19 cellular contexts compared by ENCODE assay signal in genomic region chr1:99963041-99963795, GRCh38. TPM values are rescaled to one million over a fixed set of nuclear protein-coding genes. Genes with fewer than 3 reads are reported as not detected.
A peak's percentile ranks its signal among the peaks of the same experiment; 100 is the strongest.
DNase-seq lines count a peak whose midpoint lies in the region; TF ChIP-seq lines count a peak whose summit lies in the region.
"Had no signal": no experiment of that assay in that cellular context is flagged by ENCODE, and none has a peak within 500 bp of the region (broad histone marks: within the 10 kb centered on the region; RNA-seq: fewer than 3 reads in every experiment).

No MANE protein-coding gene starts in this region.

- no peak for TF ChIP-seq CTCF in nephron progenitor cell (IDR thresholded peaks at IDR 0.05)
- TF ChIP-seq CTCF in tibial nerve (IDR thresholded peaks at IDR 0.05) = no peak

- H3K27me3 Mint-ChIP-seq in CD8-positive, alpha-beta memory T cell = no peaks in the 10 kb centered on the region
- H3K27me3 Mint-ChIP-seq in nephron progenitor cell (ENCODE audit: low read depth, poor library complexity) = peaks cover 4% of the 10 kb centered on the region
- H3K27me3 Mint-ChIP-seq: IgD-negative memory B cell had no signal

- no peaks in the 10 kb centered on the region for H3K9me3 Mint-ChIP-seq in CD8-positive, alpha-beta memory T cell
- H3K9me3 Mint-ChIP-seq in nephron progenitor cell = no peaks in the 10 kb centered on the region
- H3K9me3 Mint-ChIP-seq: H9; IgD-negative memory B cell; stimulated activated effector memory CD8-positive, alpha-beta T cell treated with anti-CD3 and anti-CD28 coated beads, Interleukin-12 subunit alpha, Interleukin-12 subunit beta, amount 100 ng/mL, for 72 hours; WTC11 had no signal

- no peaks in the 10 kb centered on the region for H3K27me3 ChIP-seq in CD8-positive, alpha-beta memory T cell (ENCODE audit: insufficient read depth, low read length, poor library complexity, severe bottlenecking)
- H3K27me3 ChIP-seq in tibial nerve = no peaks in the 10 kb centered on the region
- H3K27me3 ChIP-seq: sigmoid colon, uterus had no signal

- H3K27ac ChIP-seq in CD8-positive, alpha-beta memory T cell (ENCODE audit: low read depth, low read length) = no peak overlapping the region
- no peak overlapping the region for H3K27ac ChIP-seq in tibial nerve
- H3K27ac ChIP-seq: lower lobe of right lung, sigmoid colon, uterus had no signal

- H3K36me3 ChIP-seq in CD8-positive, alpha-beta memory T cell (ENCODE audit: insufficient read depth, low read length) = no peaks in the 10 kb centered on the region
- no peaks in the 10 kb centered on the region for H3K36me3 ChIP-seq in tibial nerve
- H3K36me3 ChIP-seq: lower lobe of right lung, sigmoid colon, uterus had no signal

- no peaks in the 10 kb centered on the region for H3K4me1 ChIP-seq in CD8-positive, alpha-beta memory T cell (ENCODE audit: insufficient read depth, low read length)
- no peaks in the 10 kb centered on the region for H3K4me1 ChIP-seq in tibial nerve
- H3K4me1 ChIP-seq: lower lobe of right lung, sigmoid colon, uterus had no signal

- CTCF ChIA-PET in CD8-positive, alpha-beta memory T cell (lab: Charles Lee) = no interaction called here

- POLR2A ChIA-PET in CD8-positive, alpha-beta memory T cell (lab: Charles Lee) = no interaction called here

- H3K36me3 Mint-ChIP-seq in CD8-positive, alpha-beta memory T cell = peaks cover 0 to 2% (median 0%) of the 10 kb centered on the region in 3 donors
- H3K36me3 Mint-ChIP-seq in nephron progenitor cell (ENCODE audit: low read depth) = no peaks in the 10 kb centered on the region
- H3K36me3 Mint-ChIP-seq: IgD-negative memory B cell; stimulated activated effector memory CD8-positive, alpha-beta T cell treated with anti-CD3 and anti-CD28 coated beads, Interleukin-12 subunit alpha, Interleukin-12 subunit beta, amount 100 ng/mL, for 72 hours; WTC11 had no signal

- DNase-seq in AG08395 (ENCODE audit: low spot score) (peak; percentile 56), HT1080 (ENCODE audit: low read depth) (peak; percentile 78), astrocyte of the hippocampus (ENCODE audit: low read depth, low spot score) (peak; percentile 52), glomerular visceral epithelial cell (ENCODE audit: extremely low spot score) (peak; percentile 25), NCI-H2196 treated with DMSO at 0.1 percent for 48 hours (lab: John Stamatoyannopoulos, UW; ENCODE audit: unreplicated experiment) (no peak), nephron progenitor cell (no peak), tibial nerve (ENCODE audit: low spot score in 2 of 2) (no peak)
- DNase-seq in CD8-positive, alpha-beta memory T cell = no peak
- DNase-seq: activated naive CD4-positive, alpha-beta T cell treated with anti-CD3 and anti-CD28 coated beads, Interleukin-2, amount 50 U/mL, for 16 hours; H9; lower lobe of right lung; NCI-H1105; NCI-H345; sigmoid colon; stimulated activated CD4-positive, alpha-beta T cell treated with anti-CD3 and anti-CD28 coated beads, Interleukin-4, amount 100 ng/mL, for 24 hours; uterus had no signal

- H3K27ac Mint-ChIP-seq in CD8-positive, alpha-beta memory T cell = no peak overlapping the region
- H3K27ac Mint-ChIP-seq in nephron progenitor cell = no peak overlapping the region
- H3K27ac Mint-ChIP-seq: H9; stimulated activated effector memory CD8-positive, alpha-beta T cell treated with anti-CD3 and anti-CD28 coated beads, Interleukin-12 subunit alpha, Interleukin-12 subunit beta, amount 100 ng/mL, for 72 hours; WTC11 had no signal

- H3K9me3 ChIP-seq in CD8-positive, alpha-beta memory T cell (ENCODE audit: low read length) = no peaks in the 10 kb centered on the region
- H3K9me3 ChIP-seq in tibial nerve = no peaks in the 10 kb centered on the region
- H3K9me3 ChIP-seq: lower lobe of right lung, sigmoid colon, uterus had no signal

- no peak for TF ChIP-seq POLR2A in tibial nerve (IDR thresholded peaks at IDR 0.05)

- H3K4me1 Mint-ChIP-seq in CD8-positive, alpha-beta memory T cell = peaks cover 2% of the 10 kb centered on the region in 3 donors
- H3K4me1 Mint-ChIP-seq in nephron progenitor cell = no peaks in the 10 kb centered on the region
- H3K4me1 Mint-ChIP-seq: stimulated activated effector memory CD8-positive, alpha-beta T cell treated with anti-CD3 and anti-CD28 coated beads, Interleukin-12 subunit alpha, Interleukin-12 subunit beta, amount 100 ng/mL, for 72 hours had no signal

- no peak for TF ChIP-seq EP300 in tibial nerve (IDR thresholded peaks at IDR 0.05)

- no peak overlapping the region for H3K4me3 Mint-ChIP-seq in CD8-positive, alpha-beta memory T cell
- no peak overlapping the region for H3K4me3 Mint-ChIP-seq in nephron progenitor cell
- H3K4me3 Mint-ChIP-seq: H9; IgD-negative memory B cell; stimulated activated effector memory CD8-positive, alpha-beta T cell treated with anti-CD3 and anti-CD28 coated beads, Interleukin-12 subunit alpha, Interleukin-12 subunit beta, amount 100 ng/mL, for 72 hours; WTC11 had no signal

- no peak overlapping the region for H3K4me3 ChIP-seq in CD8-positive, alpha-beta memory T cell (ENCODE audit: low read length)
- no peak overlapping the region for H3K4me3 ChIP-seq in tibial nerve
- H3K4me3 ChIP-seq: lower lobe of right lung, sigmoid colon, uterus had no signal

RNA-seq across cellular contexts. Expression of gene SLC35A3, which starts 6.6 kb away (rescaled TPM):
- total RNA-seq in HT1080 (2014; rRNA removed; shearing (Covaris generic)) = 27.6 and 31.0 TPM in 2 replicates
- polyA plus RNA-seq in HT1080 (2015; cell fraction: cytosol; rRNA removed) = 15.7 and 19.8 TPM in 2 replicates
- 18.9 and 22.4 TPM in 2 replicates for polyA plus RNA-seq in HT1080 (2015; cell fraction: nucleus; rRNA removed)
- total RNA-seq in CD8-positive, alpha-beta memory T cell = 10 to 100 TPM; 16.6 to 17.0 TPM
- polyA plus RNA-seq in CD8-positive, alpha-beta memory T cell = 14.1 TPM
- 10 to 100 TPM; 15.7 to 23.8 (median 17.9) TPM for total RNA-seq in tibial nerve

Comparison
In these comparisons a context has a peak if more than half of its experiments do, and no peak if none do; other contexts are left out.
1. DNase-seq: peak in AG08395 (single experiment), HT1080 (single experiment), astrocyte of the hippocampus (single experiment) and glomerular visceral epithelial cell (single experiment); none in CD8-positive, alpha-beta memory T cell (0 of 5), NCI-H2196 treated with DMSO at 0.1 percent for 48 hours (single experiment), nephron progenitor cell (single experiment) and tibial nerve (0 of 2).